8 cellular contexts compared by ENCODE assay signal in genomic region chr1:160260436-160261382, GRCh38. TPM values are rescaled to one million over a fixed set of nuclear protein-coding genes. Genes with fewer than 3 reads are reported as not detected.
DNase-seq lines count a peak whose midpoint lies in the region; ATAC-seq, FAIRE-seq and TF ChIP-seq lines count a peak whose summit lies in the region.

No MANE protein-coding gene starts in this region.

- no peaks in the 10 kb centered on the region; the same call in 1 of the 2 replicates for H3K9me3 ChIP-seq in AG04450 (ENCODE audit: control insufficient read depth, insufficient read depth, low read length)
- H3K9me3 ChIP-seq in RWPE2 (ENCODE audit: severe bottlenecking), result no peaks in the 10 kb centered on the region
- H3K9me3 ChIP-seq in parathyroid adenoma (ENCODE audit: control insufficient read depth, low read length), result no peaks in the 10 kb centered on the region

- peak; percentile 68 for DNase-seq in AG04450 (ENCODE audit: low read depth, low spot score)
- DNase-seq in GM19239 (ENCODE audit: insufficient read length, low spot score), result no peak
- DNase-seq in RWPE2 (ENCODE audit: low spot score), result no peak
- DNase-seq in erythroblast (lab: John Stamatoyannopoulos, UW), result peak; percentile 36 to 68
- DNase-seq in stimulated activated CD4-positive, alpha-beta T cell treated with anti-CD3 and anti-CD28 coated beads, Interleukin-4, amount 100 ng/mL, for 1 hour, result no peak
- DNase-seq in GM10266 (ENCODE audit: extremely low spot score), result no peak

- H3K4me2 ChIP-seq in parathyroid adenoma (ENCODE audit: low read length), result peak overlapping the region; percentile 58

- H3K27ac ChIP-seq in AG04450 (ENCODE audit: low read depth, low read length), result peak overlapping the region; percentile 94
- peak overlapping the region; percentile 79 for H3K27ac ChIP-seq in RWPE2 (ENCODE audit: poor library complexity, severe bottlenecking)
- peak overlapping the region; percentile 89 for H3K27ac ChIP-seq in parathyroid adenoma

- CTCF ChIA-PET in AG04450 (lab: Charles Lee), result interaction anchor here (0.9 to 3.7 kb wide), 7 partner anchors 9 to 160 kb away, joined by 3 to 42 read pairs (median 9); no protein-coding TSS in a partner anchor

- H3K36me3 ChIP-seq in RWPE2 (ENCODE audit: low read depth) (peaks cover 11% of the 10 kb centered on the region), parathyroid adenoma (ENCODE audit: control insufficient read depth, insufficient read depth, low read length) (no peaks in the 10 kb centered on the region)

- H3K4me3 ChIP-seq in AG04450 (ENCODE audit: low read depth, low read length) (peak overlapping the region; percentile 100), RWPE2 (ENCODE audit: severe bottlenecking) (peak overlapping the region; percentile 87), parathyroid adenoma (ENCODE audit: low read depth, low read length) (peak overlapping the region; percentile 78)

- POLR2A ChIA-PET in AG04450 (lab: Yijun Ruan, JAX), result interaction anchor here (0.6 to 1.1 kb wide), 4 partner anchors 9 to 824 kb away, joined by 3 to 4 read pairs (median 3); partner anchors contain the start of genes CASQ1 and PEX19

- H3K4me1 ChIP-seq in RWPE2 (ENCODE audit: insufficient read depth, poor library complexity, severe bottlenecking) (peaks cover 25% of the 10 kb centered on the region), parathyroid adenoma (peaks cover 8% of the 10 kb centered on the region)

- H3K27me3 ChIP-seq in AG04450 (ENCODE audit: control insufficient read depth, insufficient read depth, low read length) (no peaks in the 10 kb centered on the region), RWPE2 (ENCODE audit: insufficient read depth, poor library complexity, severe bottlenecking) (no peaks in the 10 kb centered on the region), parathyroid adenoma (ENCODE audit: control insufficient read depth, insufficient read depth, low read length) (no peaks in the 10 kb centered on the region)

- no peak overlapping the region for H2AFZ ChIP-seq in parathyroid adenoma

- no peak overlapping the region for H3K9ac ChIP-seq in parathyroid adenoma

- TF ChIP-seq CTCF in AG04450 (IDR thresholded peaks at IDR 0.05; ENCODE audit: low read depth, low read length), result no peak
- no peak for TF ChIP-seq CTCF in RWPE2 (IDR thresholded peaks at IDR 0.05; ENCODE audit: poor library complexity, severe bottlenecking)
- TF ChIP-seq CTCF in parathyroid adenoma (IDR thresholded peaks at IDR 0.05), result no peak
- no peak for TF ChIP-seq CTCF in GM10266 (IDR thresholded peaks at IDR 0.05; ENCODE audit: control insufficient read depth, insufficient read depth, low read depth, missing control alignments)

- no peak for TF ChIP-seq POLR2A in erythroblast (IDR thresholded peaks at IDR 0.05; ENCODE audit: low read length)

- peak; percentile 31 for FAIRE-seq in GM19239 (lab: Jason Lieb, UNC)

- 0 out of 3 replicates have a peak, but pooled peaks have one; percentile 22 for ATAC-seq in RWPE2 (ENCODE audit: low read depth)
- ATAC-seq in GM21390 (IDR thresholded peaks at IDR 0.05; ENCODE audit: unreplicated experiment), result no peak

- peaks cover 12% of the 10 kb centered on the region for H3K79me2 ChIP-seq in parathyroid adenoma

RNA-seq across cellular contexts. Expression of gene DCAF8, which starts 1.6 kb away (rescaled TPM):
- polyA plus RNA-seq in AG04450 (2011; rRNA removed), result 108 and 111 TPM in 2 replicates
- polyA minus RNA-seq in AG04450 (2011; rRNA and poly(A)+ RNA removed), result 96.4 and 105 TPM in 2 replicates

RNA-seq across cellular contexts. Expression of gene PEX19, which starts 24.2 kb away (rescaled TPM):
- polyA plus RNA-seq in AG04450 (2011; rRNA removed), result 77.2 and 87.5 TPM in 2 replicates
- polyA minus RNA-seq in AG04450 (2011; rRNA and poly(A)+ RNA removed), result 48.2 and 50.6 TPM in 2 replicates

RNA-seq across cellular contexts. Expression of gene PEA15, which starts 55.5 kb away (rescaled TPM):
- 512 and 555 TPM in 2 replicates for polyA plus RNA-seq in AG04450 (2011; rRNA removed)
- polyA minus RNA-seq in AG04450 (2011; rRNA and poly(A)+ RNA removed), result 285 and 334 TPM in 2 replicates

Comparison
In these comparisons a context has a peak if more than half of its experiments do, and no peak if none do; other contexts are left out.
1. DNase-seq: peak in AG04450 (single experiment) and erythroblast (2 of 2); none in GM19239 (single experiment), RWPE2 (single experiment), stimulated activated CD4-positive, alpha-beta T cell treated with anti-CD3 and anti-CD28 coated beads, Interleukin-4, amount 100 ng/mL, for 1 hour (single experiment) and GM10266 (single experiment).
2. Peak in every context shown above with its lines, with median percentiles within 50 percentile points of each other: H3K27ac ChIP-seq and H3K4me3 ChIP-seq.